In genomic region chr14:60563113-60563512, GRCh38 we compare ENCODE assay signal across 23 cellular contexts. TPM values are rescaled to one million over a fixed set of nuclear protein-coding genes. Genes with fewer than 3 reads are reported as not detected.
DNase-seq lines count a peak whose midpoint lies in the region; ATAC-seq and TF ChIP-seq lines count a peak whose summit lies in the region.
"Had no signal": no experiment of that assay in that cellular context is flagged by ENCODE, and none has a peak within 500 bp of the region (broad histone marks: within the 10 kb centered on the region; RNA-seq: fewer than 3 reads in every experiment).

No MANE protein-coding gene starts in this region.

- peak overlapping the region; percentile 32 for H3K4me3 ChIP-seq in adipocyte (ENCODE audit: low read length)
- no peak overlapping the region for H3K4me3 ChIP-seq in heart right ventricle
- H3K4me3 ChIP-seq: gastrocnemius medialis had no signal

- 22 to 29% methylated on average over 2 of the region's 2 CpGs for WGBS in heart right ventricle, 2 donors

- no peaks in the 10 kb centered on the region for H3K9me3 ChIP-seq in adipocyte (ENCODE audit: control insufficient read depth, low read length)
- H3K9me3 ChIP-seq in heart right ventricle: no peaks in the 10 kb centered on the region
- H3K9me3 ChIP-seq: gastrocnemius medialis had no signal

- H3K36me3 ChIP-seq in adipocyte (ENCODE audit: control insufficient read depth, insufficient read depth, low read length, severe bottlenecking) (no peaks in the 10 kb centered on the region), heart right ventricle (no peaks in the 10 kb centered on the region)
- H3K36me3 ChIP-seq: gastrocnemius medialis had no signal

- peak overlapping the region; percentile 69 for H3K9ac ChIP-seq in adipocyte (ENCODE audit: low read length)

- intact Hi-C loops in heart right ventricle (cut with DNase I): loop anchor here in 9 of 10 donors (2.0 to 10.0 kb wide), 10 partner anchors 208 to 598 kb away; no protein-coding TSS in a partner anchor

- H3K27me3 ChIP-seq in adipocyte (replicated peaks; ENCODE audit: control insufficient read depth, insufficient read depth, low read length): no peaks in the 10 kb centered on the region
- peaks cover 0 to 13% (median 0%) of the 10 kb centered on the region in 7 donors for H3K27me3 ChIP-seq in heart right ventricle
- H3K27me3 ChIP-seq: gastrocnemius medialis had no signal

- ATAC-seq in heart right ventricle (peak in 6 of 8 donors; percentile 46 to 84 (median 71)), GM21737 (IDR thresholded peaks at IDR 0.05; ENCODE audit: unreplicated experiment) (no peak)
- ATAC-seq: gastrocnemius medialis; stimulated activated naive B cell treated with anti-CD40 and anti-IgM and Interleukin-4, amounts not matched to agents 10 μg/mL and 1 μg/mL and 100 μg/mL, for 72 hours had no signal

- TF ChIP-seq CTCF in heart right ventricle (IDR thresholded peaks at IDR 0.05): no peak

- H3K27ac ChIP-seq in heart right ventricle: no peak overlapping the region
- H3K27ac ChIP-seq: 22Rv1, gastrocnemius medialis had no signal

- H3K4me1 ChIP-seq in adipocyte (ENCODE audit: control insufficient read depth, insufficient read depth, low read length) (peaks cover 61% of the 10 kb centered on the region), heart right ventricle (peaks cover 0 to 3% (median 0%) of the 10 kb centered on the region in 9 donors)

- peak; percentile 40 for DNase-seq in DMS79 treated with DMSO at 0.1 percent for 48 hours (lab: John Stamatoyannopoulos, UW)
- DNase-seq in DMS79 (lab: John Stamatoyannopoulos, UW): no peak
- peak; percentile 88 for DNase-seq in adipocyte (ENCODE audit: low read depth)
- DNase-seq in heart right ventricle: no peak
- peak; percentile 26 for DNase-seq in smooth muscle cell of the brain vasculature (ENCODE audit: low read depth, low spot score)
- DNase-seq in NCI-H128 (lab: John Stamatoyannopoulos, UW; ENCODE audit: unreplicated experiment): no peak
- no peak for DNase-seq in DMS153 treated with DMSO at 0.1 percent for 48 hours (lab: John Stamatoyannopoulos, UW; ENCODE audit: unreplicated experiment)
- DNase-seq: activated CD4-positive, alpha-beta T cell treated with anti-CD3 and anti-CD28 coated beads for 1 hour; activated CD8-positive, alpha-beta memory T cell treated with anti-CD3 and anti-CD28 coated beads, Interleukin-2, amount 50 U/mL, for 48 hours; activated naive CD4-positive, alpha-beta T cell treated with anti-CD3 and anti-CD28 coated beads for 36 hours; effector memory CD4-positive, alpha-beta T cell; gastrocnemius medialis; GDM1; KG1; NCI-H1417 treated with DMSO at 0.1 percent for 48 hours; NCI-H226; SHP77; stimulated activated naive B cell treated with anti-CD40 and anti-IgM and Interleukin-4, amounts not matched to agents 10 μg/mL and 1 μg/mL and 100 μg/mL, for 72 hours had no signal

RNA-seq across cellular contexts. Expression of gene SIX6, which starts 54.2 kb away (rescaled TPM):
- total RNA-seq in heart right ventricle: not detected
- polyA plus RNA-seq in heart right ventricle: not detected
- total RNA-seq: activated naive CD4-positive, alpha-beta T cell treated with anti-CD3 and anti-CD28 coated beads for 36 hours; bronchial epithelial cell; skeletal muscle tissue; T-helper 2 cell treated with Interferon-gamma antibody and Interleukin-4, amounts not matched to agents 100 ng/mL and 5 ng/mL, for 36 hours had no signal

Comparison
In these comparisons a context has a peak if more than half of its experiments do, and no peak if none do; other contexts are left out.
1. DNase-seq: peak in DMS79 treated with DMSO at 0.1 percent for 48 hours (single experiment), adipocyte (single experiment) and smooth muscle cell of the brain vasculature (single experiment); none in DMS79 (single experiment), heart right ventricle (0 of 2), NCI-H128 (single experiment) and DMS153 treated with DMSO at 0.1 percent for 48 hours (single experiment).